In genomic region chr2:226052772-226053416, GRCh38 we compare ENCODE assay signal across 23 cellular contexts.
"Had no signal": no experiment of that assay in that cellular context is flagged by ENCODE, and none has a peak within 500 bp of the region (broad histone marks: within the 10 kb centered on the region; RNA-seq: fewer than 3 reads in every experiment).

No MANE protein-coding gene starts in this region.

- H3K27me3 ChIP-seq: Peyer's patch, SJCRH30 had no signal

- H3K4me2 ChIP-seq: KMS-11, PC-9 had no signal

- H3K4me3 ChIP-seq: PC-9, Peyer's patch, SJCRH30 had no signal

- H3K9me3 ChIP-seq: Peyer's patch had no signal

- H2AFZ ChIP-seq: PC-9 had no signal

- H3K9ac ChIP-seq: KMS-11 had no signal

- ATAC-seq: Right ventricle myocardium inferior, T-cell had no signal

- H3K4me1 ChIP-seq: Peyer's patch had no signal

- H3K27ac ChIP-seq: KMS-11, PC-9, Peyer's patch, SJCRH30 had no signal

- DNase-seq: Kasumi-1; MM.1S; NCI-H1092 treated with DMSO at 0.1 percent for 48 hours; NCI-H1436; NCI-H187; NCI-H2029; NCI-H2081 treated with DMSO at 0.1 percent for 48 hours; NCI-H2171; NCI-H226; NCI-H446; NCI-H510A; NCI-H524 treated with DMSO at 0.1 percent for 48 hours; NCI-H69; NCI-H774; NK-92 treated with Interleukin-12 subunit alpha and Interleukin-12 subunit beta, amount 100 ng/mL, for 24 hours; PC-9; Peyer's patch; SHP77 treated with DMSO at 0.1 percent for 48 hours; SJCRH30; SW 1271; T-cell had no signal

- H3K36me3 ChIP-seq: Peyer's patch, SJCRH30 had no signal
